In the genomic region with DNA sequence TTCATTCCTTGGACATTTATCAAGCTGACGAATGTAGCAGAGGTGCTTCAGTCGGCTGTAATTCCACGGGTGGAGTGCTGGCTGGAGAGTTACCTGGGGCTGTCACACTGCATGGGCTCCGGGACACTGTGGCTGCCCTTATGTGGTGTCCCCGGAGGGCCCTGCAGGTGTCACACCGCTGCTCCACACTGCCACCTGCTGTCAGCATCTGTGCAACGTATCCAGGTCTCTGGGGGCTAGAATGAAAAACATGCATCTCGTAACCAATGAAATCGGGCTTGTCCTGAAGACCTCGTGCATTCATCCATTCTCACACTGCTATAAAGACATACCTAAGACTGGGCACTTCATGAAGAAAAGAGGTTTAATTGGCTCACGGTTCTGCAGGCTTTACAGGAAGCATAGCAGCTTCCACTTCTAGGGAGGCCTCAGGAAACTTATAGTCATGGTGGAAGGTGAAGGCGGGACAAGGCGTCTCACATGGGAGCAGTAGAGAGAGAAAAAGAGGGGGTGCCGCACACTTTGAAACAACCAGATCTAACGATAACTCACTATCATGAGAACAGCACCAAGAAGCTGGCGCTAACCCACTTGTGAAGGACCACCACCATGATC, we compare ENCODE assay signal across 8 cellular contexts. TPM values are rescaled to one million over a fixed set of nuclear protein-coding genes. Genes with fewer than 3 reads are reported as not detected.
DNase-seq lines count a peak whose midpoint lies in the region; ATAC-seq and TF ChIP-seq lines count a peak whose summit lies in the region.

No MANE protein-coding gene starts in this region.

- H3K4me3 Mint-ChIP-seq in endothelial cell (ENCODE audit: unreplicated experiment): no peak overlapping the region

- DNase-seq in AG08396 (ENCODE audit: low spot score) (peak; percentile 78), GM19238 (ENCODE audit: insufficient read length, low spot score) (peak; percentile 80), NCI-H524 (lab: John Stamatoyannopoulos, UW) (peak; percentile 30 to 70), endothelial cell (ENCODE audit: low spot score) (peak; percentile 81), myocyte (ENCODE audit: low read depth) (peak; percentile 42)
- DNase-seq in activated CD8-positive, alpha-beta memory T cell treated with anti-CD3 and anti-CD28 coated beads for 24 hours: peak; percentile 94
- DNase-seq in stimulated activated CD8-positive, alpha-beta memory T cell treated with anti-CD3 and anti-CD28 coated beads, Interleukin-7, amount 100 ng/mL, for 48 hours (ENCODE audit: extremely low read depth in 1 of 2, low read depth in 1 of 2): peak; percentile 53 to 74

- H3K36me3 Mint-ChIP-seq in endothelial cell (ENCODE audit: low read depth, unreplicated experiment): peaks cover 8% of the 10 kb centered on the region

- no peaks in the 10 kb centered on the region for H3K4me1 Mint-ChIP-seq in endothelial cell (ENCODE audit: unreplicated experiment)

- peaks cover 6% of the 10 kb centered on the region for H3K27me3 Mint-ChIP-seq in endothelial cell (ENCODE audit: unreplicated experiment)

- H3K9me3 Mint-ChIP-seq in endothelial cell (ENCODE audit: unreplicated experiment): no peaks in the 10 kb centered on the region

- TF ChIP-seq CTCF in endothelial cell (IDR thresholded peaks at IDR 0.05; ENCODE audit: unreplicated experiment): peak; percentile 72

- no peak for ATAC-seq in GM21737 (IDR thresholded peaks at IDR 0.05; ENCODE audit: unreplicated experiment)

- H3K27ac Mint-ChIP-seq in endothelial cell (ENCODE audit: unreplicated experiment): no peak overlapping the region

RNA-seq across cellular contexts. Expression of gene PCBP3, which starts 46.7 kb away (rescaled TPM):
- total RNA-seq in endothelial cell (ENCODE audit: unreplicated experiment): 2.5 TPM
- 1.5 and 1.7 TPM in 2 replicates for total RNA-seq in myocyte
- 2.4 TPM for polyA plus RNA-seq in myocyte (2012)

RNA-seq across cellular contexts. Expression of gene SLC19A1, which starts 54.6 kb away (rescaled TPM):
- total RNA-seq in endothelial cell (ENCODE audit: unreplicated experiment) (27.1 TPM), myocyte (5.2 and 8.2 TPM in 2 replicates)
- 9.8 TPM for polyA plus RNA-seq in myocyte (2012)

Comparison
In these comparisons a context has a peak if more than half of its experiments do, and no peak if none do; other contexts are left out.
1. DNase-seq: peak in every context shown above with its lines; median percentile 94 in activated CD8-positive, alpha-beta memory T cell treated with anti-CD3 and anti-CD28 coated beads for 24 hours; 81 in endothelial cell; 80 in GM19238; 78 in AG08396; 64 in stimulated activated CD8-positive, alpha-beta memory T cell treated with anti-CD3 and anti-CD28 coated beads, Interleukin-7, amount 100 ng/mL, for 48 hours; 50 in NCI-H524; 42 in myocyte.